23 cellular contexts compared by ENCODE assay signal in genomic region chr14:81129242-81129641, GRCh38.
"Had no signal": no experiment of that assay in that cellular context is flagged by ENCODE, and none has a peak within 500 bp of the region (broad histone marks: within the 10 kb centered on the region; RNA-seq: fewer than 3 reads in every experiment).

No MANE protein-coding gene starts in this region.

- H3K79me2 ChIP-seq: hepatocyte had no signal

- DNase-seq: dermis blood vessel endothelial cell; dorsolateral prefrontal cortex; effector CD4-positive, alpha-beta T cell; effector memory CD4-positive, alpha-beta T cell; foreskin keratinocyte; heart left ventricle; hypothalamus; left cardiac atrium; left lung; left ventricle myocardium superior; lower lobe of right lung; mesenchymal stem cell; mucosa of descending colon; naive B cell had no signal

- H3K4me2 ChIP-seq: hepatocyte had no signal

- H3K9me3 ChIP-seq: esophagus muscularis mucosa, gastroesophageal sphincter, heart left ventricle, left lung, lower lobe of right lung, mucosa of descending colon had no signal

- ATAC-seq: foreskin keratinocyte, gastroesophageal sphincter, heart left ventricle, left cardiac atrium, left lung, left ventricle myocardium superior, lower lobe of right lung, mucosa of descending colon had no signal

- H2AFZ ChIP-seq: hepatocyte had no signal

- H3K27me3 ChIP-seq: dorsolateral prefrontal cortex, esophagus muscularis mucosa, foreskin keratinocyte, gastroesophageal sphincter, heart left ventricle, hepatocyte, left lung had no signal

- H3K4me3 ChIP-seq: coronary artery, dorsolateral prefrontal cortex, esophagus muscularis mucosa, gastroesophageal sphincter, heart left ventricle, hepatocyte, left lung, lower lobe of right lung, mucosa of descending colon had no signal

- FAIRE-seq: colon, endothelial cell of umbilical vein, frontal cortex, islet of Langerhans, keratinocyte had no signal

- H3K27ac ChIP-seq: coronary artery, dorsolateral prefrontal cortex, esophagus muscularis mucosa, foreskin keratinocyte, gastroesophageal sphincter, heart left ventricle, hepatocyte, left lung, lower lobe of right lung had no signal

- H3K4me1 ChIP-seq: esophagus muscularis mucosa, foreskin keratinocyte, gastroesophageal sphincter, heart left ventricle, left lung, lower lobe of right lung had no signal

- H3K36me3 ChIP-seq: esophagus muscularis mucosa, gastroesophageal sphincter, heart left ventricle, left lung, lower lobe of right lung had no signal
